ENCODE assay signal across 1 cellular context in the genomic region with DNA sequence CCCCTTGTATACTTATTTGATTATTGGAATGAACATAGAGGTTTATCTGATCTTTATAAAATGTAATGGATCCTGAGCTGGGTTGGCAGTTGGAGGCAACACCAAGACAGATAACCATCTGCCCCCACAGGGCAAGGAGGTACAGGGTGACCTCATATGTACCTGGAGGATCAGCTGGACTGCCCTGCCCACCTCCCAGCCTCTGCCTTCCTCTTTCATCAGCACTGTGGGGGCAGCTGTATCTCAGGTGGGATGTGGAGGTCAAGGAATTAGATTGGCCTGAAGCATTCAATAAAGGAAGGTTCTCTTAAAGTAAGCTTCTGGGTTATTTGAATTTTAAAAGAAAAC.
TF ChIP-seq lines count a peak whose summit lies in the region.

No MANE protein-coding gene starts in this region.

TF ChIP-seq in HCT116, 20 proteins besides CTCF, POLR2A, EP300 and RAD21 (continued from another document):
- TF ChIP-seq SRF (IDR thresholded peaks at IDR 0.05; ENCODE audit: low read depth) (no peak), ELF1 (IDR thresholded peaks at IDR 0.05; ENCODE audit: borderline replicate concordance, low read depth) (no peak)
